3 cellular contexts compared by ENCODE assay signal in genomic region chr5:74801941-74802340, GRCh38.
TF ChIP-seq lines count a peak whose summit lies in the region.

No MANE protein-coding gene starts in this region.

TF ChIP-seq in SK-N-SH, 30 proteins besides CTCF, POLR2A, EP300 and RAD21:
- peak; percentile 20; the same call in 1 of the 2 replicates for TF ChIP-seq JUND (IDR thresholded peaks at IDR 0.05)
- TF ChIP-seq FOXJ3 (CRISPR knock-in tag; IDR thresholded peaks at IDR 0.05): no peak
- TF ChIP-seq PBX3 (IDR thresholded peaks at IDR 0.05): peak; percentile 53; the same call in 1 of the 2 replicates
- TF ChIP-seq FOSL2 (IDR thresholded peaks at IDR 0.05; ENCODE audit: borderline replicate concordance, low read depth): peak; percentile 17; the same call in 1 of the 2 replicates

TF ChIP-seq in SK-N-SH treated with all-trans-retinoic acid at 6 μM for 48 hours, 23 proteins besides CTCF, POLR2A, EP300 and RAD21:
- TF ChIP-seq PPARA (CRISPR knock-in tag; IDR thresholded peaks at IDR 0.05; ENCODE audit: borderline replicate concordance) (no peak), ZC3H10 (CRISPR knock-in tag; IDR thresholded peaks at IDR 0.05) (no peak), ZFP3 (CRISPR knock-in tag; IDR thresholded peaks at IDR 0.05) (no peak), TCF4 (CRISPR knock-in tag; IDR thresholded peaks at IDR 0.05; ENCODE audit: borderline replicate concordance) (no peak), POU6F1 (CRISPR knock-in tag; IDR thresholded peaks at IDR 0.05; ENCODE audit: borderline replicate concordance, low read depth) (no peak), ISL1 (CRISPR knock-in tag; IDR thresholded peaks at IDR 0.05) (no peak), ZNF70 (CRISPR knock-in tag; IDR thresholded peaks at IDR 0.05) (no peak), BACH2 (CRISPR knock-in tag; IDR thresholded peaks at IDR 0.05; ENCODE audit: borderline replicate concordance) (no peak)
- TF ChIP-seq, protein P1, sequence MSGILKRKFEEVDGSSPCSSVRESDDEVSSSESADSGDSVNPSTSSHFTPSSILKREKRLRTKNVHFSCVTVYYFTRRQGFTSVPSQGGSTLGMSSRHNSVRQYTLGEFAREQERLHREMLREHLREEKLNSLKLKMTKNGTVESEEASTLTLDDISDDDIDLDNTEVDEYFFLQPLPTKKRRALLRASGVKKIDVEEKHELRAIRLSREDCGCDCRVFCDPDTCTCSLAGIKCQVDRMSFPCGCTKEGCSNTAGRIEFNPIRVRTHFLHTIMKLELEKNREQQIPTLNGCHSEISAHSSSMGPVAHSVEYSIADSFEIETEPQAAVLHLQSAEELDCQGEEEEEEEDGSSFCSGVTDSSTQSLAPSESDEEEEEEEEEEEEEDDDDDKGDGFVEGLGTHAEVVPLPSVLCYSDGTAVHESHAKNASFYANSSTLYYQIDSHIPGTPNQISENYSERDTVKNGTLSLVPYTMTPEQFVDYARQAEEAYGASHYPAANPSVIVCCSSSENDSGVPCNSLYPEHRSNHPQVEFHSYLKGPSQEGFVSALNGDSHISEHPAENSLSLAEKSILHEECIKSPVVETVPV (CRISPR knock-in tag; IDR thresholded peaks at IDR 0.05): no peak
- TF ChIP-seq, protein P2, sequence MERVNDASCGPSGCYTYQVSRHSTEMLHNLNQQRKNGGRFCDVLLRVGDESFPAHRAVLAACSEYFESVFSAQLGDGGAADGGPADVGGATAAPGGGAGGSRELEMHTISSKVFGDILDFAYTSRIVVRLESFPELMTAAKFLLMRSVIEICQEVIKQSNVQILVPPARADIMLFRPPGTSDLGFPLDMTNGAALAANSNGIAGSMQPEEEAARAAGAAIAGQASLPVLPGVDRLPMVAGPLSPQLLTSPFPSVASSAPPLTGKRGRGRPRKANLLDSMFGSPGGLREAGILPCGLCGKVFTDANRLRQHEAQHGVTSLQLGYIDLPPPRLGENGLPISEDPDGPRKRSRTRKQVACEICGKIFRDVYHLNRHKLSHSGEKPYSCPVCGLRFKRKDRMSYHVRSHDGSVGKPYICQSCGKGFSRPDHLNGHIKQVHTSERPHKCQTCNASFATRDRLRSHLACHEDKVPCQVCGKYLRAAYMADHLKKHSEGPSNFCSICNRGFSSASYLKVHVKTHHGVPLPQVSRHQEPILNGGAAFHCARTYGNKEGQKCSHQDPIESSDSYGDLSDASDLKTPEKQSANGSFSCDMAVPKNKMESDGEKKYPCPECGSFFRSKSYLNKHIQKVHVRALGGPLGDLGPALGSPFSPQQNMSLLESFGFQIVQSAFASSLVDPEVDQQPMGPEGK (CRISPR knock-in tag; IDR thresholded peaks at IDR 0.05; ENCODE audit: borderline replicate concordance): no peak
TF ChIP-seq in SK-N-SH treated with all-trans-retinoic acid at 6 μM for 48 hours: peak in this region for 0.

TF ChIP-seq in IMR-90, 13 proteins besides CTCF, POLR2A, EP300 and RAD21:
- TF ChIP-seq RFX5 (IDR thresholded peaks at IDR 0.05; ENCODE audit: low read depth, low read length) (no peak), MAFK (IDR thresholded peaks at IDR 0.05; ENCODE audit: low read depth, low read length) (no peak), SMC3 (IDR thresholded peaks at IDR 0.05; ENCODE audit: low read depth, low read length) (no peak)
